In the genomic region with DNA sequence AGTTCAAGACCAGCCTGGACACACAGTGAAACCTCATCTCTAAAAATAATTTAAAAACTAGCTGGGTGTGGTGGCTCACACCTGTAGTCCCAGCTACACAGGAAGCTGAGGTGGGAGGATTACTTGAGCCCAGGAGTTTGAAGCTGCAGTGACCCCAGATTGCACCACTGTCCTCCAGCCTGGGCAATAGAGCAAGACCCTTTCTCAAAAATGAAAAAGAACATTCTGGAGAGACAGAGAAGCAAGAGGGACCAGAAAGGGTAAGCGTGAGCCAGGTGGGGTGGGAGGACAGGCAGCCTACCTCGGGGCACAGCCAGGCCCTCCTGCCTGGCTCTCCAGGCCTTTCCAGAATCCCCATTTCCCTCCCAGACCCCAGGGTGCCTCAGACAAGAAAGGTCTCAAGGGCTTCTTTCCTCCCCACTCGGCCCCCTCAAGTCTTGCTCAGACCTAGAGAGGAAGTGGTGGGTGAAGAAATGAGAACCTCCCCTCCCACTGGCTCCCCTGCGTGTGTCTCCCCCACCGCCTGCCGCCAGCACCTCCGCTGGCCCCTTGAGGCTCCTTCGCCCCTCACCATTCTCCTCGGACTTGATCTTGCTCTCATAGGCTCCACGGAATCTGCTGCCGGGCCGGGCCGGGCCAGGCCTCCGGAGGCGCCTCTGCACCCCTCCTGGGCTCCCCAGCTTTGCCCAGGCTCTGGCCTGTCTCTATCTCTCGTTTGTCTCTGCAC, we compare ENCODE assay signal across 8 cellular contexts. TPM values are rescaled to one million over a fixed set of nuclear protein-coding genes. Genes with fewer than 3 reads are reported as not detected.
A peak's percentile ranks its signal among the peaks of the same experiment; 100 is the strongest.
DNase-seq lines count a peak whose midpoint lies in the region; ATAC-seq lines count a peak whose summit lies in the region.

No MANE protein-coding gene starts in this region.

- DNase-seq in activated CD8-positive, alpha-beta memory T cell treated with anti-CD3 and anti-CD28 coated beads for 24 hours = peak; percentile 85
- DNase-seq in left lobe of liver (ENCODE audit: low spot score) (no peak), SW480 (ENCODE audit: low spot score) (no peak)

- peaks cover 20% of the 10 kb centered on the region for H3K36me3 ChIP-seq in thymus (ENCODE audit: control insufficient read depth, insufficient read depth)

- 9% methylated on average over 16 of the region's 16 CpGs for WGBS in thymus

- peak overlapping the region; percentile 84 for H3K4me3 ChIP-seq in thymus (ENCODE audit: low read length)

- peaks cover 22% of the 10 kb centered on the region for H3K4me1 ChIP-seq in thymus (ENCODE audit: control insufficient read depth, insufficient read depth, low read length)

- peak overlapping the region; percentile 93 for H3K27ac ChIP-seq in thymus (ENCODE audit: low read depth)

- no peaks in the 10 kb centered on the region for H3K27me3 ChIP-seq in thymus (ENCODE audit: control insufficient read depth, insufficient read depth)

- H3K9me3 ChIP-seq in thymus (ENCODE audit: control insufficient read depth) = no peaks in the 10 kb centered on the region

- ATAC-seq in GM19328 (IDR thresholded peaks at IDR 0.05; ENCODE audit: unreplicated experiment) = peak; percentile 34
- peak; percentile 38 for ATAC-seq in HG03442 (IDR thresholded peaks at IDR 0.05; ENCODE audit: unreplicated experiment)
- ATAC-seq in left lobe of liver = peak; percentile 14
- no peak for ATAC-seq in HG02884 (IDR thresholded peaks at IDR 0.05; ENCODE audit: unreplicated experiment)
- ATAC-seq in HG02840 (IDR thresholded peaks at IDR 0.05; ENCODE audit: low FRiP score, unreplicated experiment) = no peak

RNA-seq across cellular contexts. Expression of a gene that starts 0.5 kb away (rescaled TPM):
- 0.53 TPM for total RNA-seq in left lobe of liver
- polyA plus RNA-seq in thymus = 19.0 TPM

RNA-seq across cellular contexts. Expression of a gene that starts 32.8 kb away (rescaled TPM):
- total RNA-seq in left lobe of liver = 1.3 TPM
- polyA plus RNA-seq in thymus = 0.27 TPM

RNA-seq across cellular contexts. Expression of a gene that starts 45.3 kb away (rescaled TPM):
- total RNA-seq in left lobe of liver = 27.2 TPM
- polyA plus RNA-seq in thymus = 82.5 TPM

Comparison
In these comparisons a context has a peak if more than half of its experiments do, and no peak if none do; other contexts are left out.
1. ATAC-seq: peak in GM19328 (single experiment), HG03442 (single experiment) and left lobe of liver (single experiment); none in HG02884 (single experiment) and HG02840 (single experiment).